9 cellular contexts compared by ENCODE assay signal in the genomic region with DNA sequence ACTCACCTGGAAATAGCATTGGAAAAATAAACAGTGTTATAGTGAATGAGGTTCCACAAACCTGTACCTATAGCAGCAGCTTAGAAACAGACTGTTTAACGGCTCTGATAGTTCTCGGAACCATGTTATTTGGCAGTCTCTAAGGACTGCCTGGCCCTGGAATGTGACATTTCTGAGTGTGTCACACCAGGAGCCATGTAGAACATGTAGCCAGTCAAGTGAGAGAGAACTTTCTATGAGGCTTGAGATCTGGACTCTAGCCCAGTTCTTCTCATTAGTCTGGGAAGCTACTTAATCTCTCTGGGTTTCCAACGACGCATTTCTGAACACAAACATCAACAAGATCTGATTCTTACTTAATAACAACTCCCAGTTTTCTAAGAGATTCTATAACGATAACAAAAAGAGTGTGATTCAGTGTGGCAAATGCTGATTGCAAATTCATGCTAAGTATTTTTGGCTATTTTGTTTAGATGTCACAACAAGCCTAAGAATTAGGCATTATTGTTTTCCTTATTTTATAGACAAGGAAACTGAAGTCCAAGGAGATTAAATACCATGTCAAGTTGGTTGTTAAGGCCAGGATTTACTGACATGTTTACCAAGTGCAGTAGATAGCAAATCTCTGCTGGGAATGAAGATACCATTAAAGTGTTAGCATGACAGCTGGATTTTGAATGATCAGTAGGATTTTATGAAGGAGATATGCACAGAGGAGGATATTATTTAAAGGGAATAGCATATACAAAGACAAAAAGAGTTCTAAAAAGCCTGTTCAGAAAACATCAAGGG. TPM values are rescaled to one million over a fixed set of nuclear protein-coding genes. Genes with fewer than 3 reads are reported as not detected.
DNase-seq lines count a peak whose midpoint lies in the region; ATAC-seq and TF ChIP-seq lines count a peak whose summit lies in the region.
"Had no signal": no experiment of that assay in that cellular context is flagged by ENCODE, and none has a peak within 500 bp of the region (broad histone marks: within the 10 kb centered on the region; RNA-seq: fewer than 3 reads in every experiment).

No MANE protein-coding gene starts in this region.

- H3K27ac Mint-ChIP-seq in activated naive CD4-positive, alpha-beta T cell treated with anti-CD3 and anti-CD28 coated beads, Interleukin-2, amount 10 ng/mL, durations not matched to agents 7 days and 5 days, result peak overlapping the region; percentile 63

- peaks cover 24% of the 10 kb centered on the region for H3K36me3 Mint-ChIP-seq in activated naive CD4-positive, alpha-beta T cell treated with anti-CD3 and anti-CD28 coated beads, Interleukin-2, amount 10 ng/mL, durations not matched to agents 7 days and 5 days

- H3K4me1 Mint-ChIP-seq in activated naive CD4-positive, alpha-beta T cell treated with anti-CD3 and anti-CD28 coated beads, Interleukin-2, amount 10 ng/mL, durations not matched to agents 7 days and 5 days, result peaks cover 77% of the 10 kb centered on the region

- intact Hi-C loops in uterus (cut with DNase I; ENCODE audit: low total_unique reads), result no loop called here

- H3K9me3 ChIP-seq in liver (ENCODE audit: control insufficient read depth in 4 of 4, low read length in 3 of 4), result no peaks in the 10 kb centered on the region
- no peaks in the 10 kb centered on the region for H3K9me3 ChIP-seq in uterus

- CTCF ChIA-PET in activated naive CD4-positive, alpha-beta T cell treated with anti-CD3 and anti-CD28 coated beads, Interleukin-2, amount 10 ng/mL, durations not matched to agents 7 days and 5 days (lab: Charles Lee), result no interaction called here

- no peak overlapping the region for H3K4me3 Mint-ChIP-seq in activated naive CD4-positive, alpha-beta T cell treated with anti-CD3 and anti-CD28 coated beads, Interleukin-2, amount 10 ng/mL, durations not matched to agents 7 days and 5 days

- no peaks in the 10 kb centered on the region for H3K36me3 ChIP-seq in brain microvascular endothelial cell (replicated peaks)
- no peaks in the 10 kb centered on the region for H3K36me3 ChIP-seq in liver (ENCODE audit: control insufficient read depth in 4 of 4, insufficient read depth in 3 of 4, low read depth in 1 of 4, low read length in 3 of 4)
- H3K36me3 ChIP-seq in uterus, result no peaks in the 10 kb centered on the region

- peak in 1 of 2 donors; percentile 8 for TF ChIP-seq RAD21 in liver (IDR thresholded peaks at IDR 0.05)

- H3K4me3 ChIP-seq in brain microvascular endothelial cell (ENCODE audit: low read depth, low read length) (no peak overlapping the region), liver (ENCODE audit: low read depth in 1 of 3, low read length in 3 of 3) (no peak overlapping the region), uterus (no peak overlapping the region)

- H3K4me1 ChIP-seq in liver (ENCODE audit: control insufficient read depth in 4 of 4, insufficient read depth in 4 of 4, low read length in 3 of 4) (peaks cover 8 to 12% (median 10%) of the 10 kb centered on the region in 4 donors), uterus (no peaks in the 10 kb centered on the region)

- H3K9ac ChIP-seq in liver (ENCODE audit: low read depth in 1 of 2, low read length in 2 of 2), result no peak overlapping the region

- WGBS in liver, result 67% methylated on average over 5 of the region's 5 CpGs

- TF ChIP-seq POLR2A in uterus (IDR thresholded peaks at IDR 0.05), result no peak

- H3K9me3 Mint-ChIP-seq in activated naive CD4-positive, alpha-beta T cell treated with anti-CD3 and anti-CD28 coated beads, Interleukin-2, amount 10 ng/mL, durations not matched to agents 7 days and 5 days, result no peaks in the 10 kb centered on the region

- H3K27me3 Mint-ChIP-seq in activated naive CD4-positive, alpha-beta T cell treated with anti-CD3 and anti-CD28 coated beads, Interleukin-2, amount 10 ng/mL, durations not matched to agents 7 days and 5 days, result no peaks in the 10 kb centered on the region

- no peaks in the 10 kb centered on the region for H3K27me3 ChIP-seq in brain microvascular endothelial cell (replicated peaks)
- no peaks in the 10 kb centered on the region for H3K27me3 ChIP-seq in liver (ENCODE audit: control insufficient read depth in 4 of 4, insufficient read depth in 4 of 4, low read length in 3 of 4)
- H3K27me3 ChIP-seq in uterus, result no peaks in the 10 kb centered on the region

- DNase-seq in activated naive CD4-positive, alpha-beta T cell treated with anti-CD3 and anti-CD28 coated beads, Interleukin-2, amount 10 ng/mL, durations not matched to agents 7 days and 5 days, result no peak
- DNase-seq in activated naive CD4-positive, alpha-beta T cell treated with Interleukin-2 at 50 U/mL for 16 hours, result no peak
- peak; percentile 25 for DNase-seq in brain microvascular endothelial cell
- no peak for DNase-seq in uterus
- DNase-seq: NCI-H1436 had no signal

- H3K27ac ChIP-seq in brain microvascular endothelial cell, result peak overlapping the region; percentile 99
- H3K27ac ChIP-seq in liver (ENCODE audit: low read depth in 1 of 2, low read length in 2 of 2), result no peak overlapping the region
- peak overlapping the region; percentile 74 to 92 for H3K27ac ChIP-seq in uterus

- ATAC-seq in GM18858 (IDR thresholded peaks at IDR 0.05; ENCODE audit: unreplicated experiment), result no peak
- no peak for ATAC-seq in esophagus mucosa
- ATAC-seq in HG03342 (IDR thresholded peaks at IDR 0.05; ENCODE audit: unreplicated experiment), result no peak

- TF ChIP-seq CTCF in brain microvascular endothelial cell (IDR thresholded peaks at IDR 0.05; ENCODE audit: low read depth, low read length, missing control alignments) (no peak), liver (IDR thresholded peaks at IDR 0.05; ENCODE audit: low read depth, low read length, missing input control) (no peak), uterus (IDR thresholded peaks at IDR 0.05) (no peak)

- in situ Hi-C loops in brain microvascular endothelial cell (cut with HindIII; ENCODE audit: low pct_ligation_motif_present, low sequenced_read_pairs), result no loop called here

TF ChIP-seq in liver, 16 proteins besides CTCF, POLR2A, EP300 and RAD21:
- TF ChIP-seq JUND (IDR thresholded peaks at IDR 0.05) (no peak), FOXA2 (IDR thresholded peaks at IDR 0.05) (peak; percentile 59), HNF4A (conservative IDR thresholded peaks at IDR 0.05) (peak in 1 of 2 donors; percentile 19), FOXA1 (IDR thresholded peaks at IDR 0.05) (peak; percentile 48), RXRA (IDR thresholded peaks at IDR 0.05) (no peak), EGR1 (IDR thresholded peaks at IDR 0.05; ENCODE audit: low read depth in 2 of 2) (no peak), NR2F2 (IDR thresholded peaks at IDR 0.05) (no peak), HNF4G (IDR thresholded peaks at IDR 0.05) (no peak)
- TF ChIP-seq, protein P1, sequence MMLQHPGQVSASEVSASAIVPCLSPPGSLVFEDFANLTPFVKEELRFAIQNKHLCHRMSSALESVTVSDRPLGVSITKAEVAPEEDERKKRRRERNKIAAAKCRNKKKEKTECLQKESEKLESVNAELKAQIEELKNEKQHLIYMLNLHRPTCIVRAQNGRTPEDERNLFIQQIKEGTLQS (IDR thresholded peaks at IDR 0.05), result no peak

RNA-seq across cellular contexts. Expression of gene APBB1IP, which starts 47.2 kb away (rescaled TPM):
- 10 to 100 TPM in 1 of 2 donors, 1 to 10 TPM in 1; 9.3 to 28.4 TPM for total RNA-seq in liver
- polyA plus RNA-seq in liver, result 10 to 100 TPM; 11.2 to 14.3 TPM
- 1 to 10 TPM in 3 of 4 donors, not detected in 1; 1.2 to 2.4 (median 1.9) TPM for total RNA-seq in uterus
- 1.4 TPM for total RNA-seq in esophagus mucosa

Comparison
In these comparisons a context has a peak if more than half of its experiments do, and no peak if none do; other contexts are left out.
1. H3K27ac ChIP-seq: peak in brain microvascular endothelial cell (single experiment) and uterus (2 of 2); none in liver (0 of 2).